ENCODE assay signal across 24 cellular contexts in genomic region chr5:10400411-10400810, GRCh38. TPM values are rescaled to one million over a fixed set of nuclear protein-coding genes. Genes with fewer than 3 reads are reported as not detected.
DNase-seq lines count a peak whose midpoint lies in the region; ATAC-seq, FAIRE-seq and TF ChIP-seq lines count a peak whose summit lies in the region.
"Had no signal": no experiment of that assay in that cellular context is flagged by ENCODE, and none has a peak within 500 bp of the region (broad histone marks: within the 10 kb centered on the region; RNA-seq: fewer than 3 reads in every experiment).

No MANE protein-coding gene starts in this region.

- H3K36me3 ChIP-seq in skeletal muscle tissue (ENCODE audit: control insufficient read depth in 3 of 3, insufficient read depth in 3 of 3, low read length in 3 of 3) (peaks cover 14 to 51% (median 42%) of the 10 kb centered on the region in 3 donors), Peyer's patch (peaks cover 0 to 69% (median 0%) of the 10 kb centered on the region in 3 donors)

- H3K27ac ChIP-seq in coronary artery (peak overlapping the region; percentile 19 to 56), right cardiac atrium (ENCODE audit: low read length) (no peak overlapping the region), skeletal muscle tissue (ENCODE audit: low read depth, low read length) (peak overlapping the region; percentile 70), Peyer's patch (no peak overlapping the region)
- H3K27ac ChIP-seq: epithelial cell of prostate, foreskin keratinocyte, right lobe of liver had no signal

- H3K27me3 ChIP-seq in right cardiac atrium (ENCODE audit: control insufficient read depth, insufficient read depth): no peaks in the 10 kb centered on the region
- H3K27me3 ChIP-seq in skeletal muscle tissue (ENCODE audit: control insufficient read depth in 3 of 3, insufficient read depth in 3 of 3, low read length in 3 of 3): no peaks in the 10 kb centered on the region
- H3K27me3 ChIP-seq in Peyer's patch: no peaks in the 10 kb centered on the region
- H3K27me3 ChIP-seq: foreskin keratinocyte, right lobe of liver had no signal

- H3K4me3 ChIP-seq in coronary artery (no peak overlapping the region), right cardiac atrium (ENCODE audit: low read length) (no peak overlapping the region), skeletal muscle tissue (ENCODE audit: low read length in 3 of 3) (no peak overlapping the region), Peyer's patch (no peak overlapping the region)
- H3K4me3 ChIP-seq: right lobe of liver had no signal

- no peak for TF ChIP-seq CTCF in coronary artery (IDR thresholded peaks at IDR 0.05)
- no peak for TF ChIP-seq CTCF in Peyer's patch (IDR thresholded peaks at IDR 0.05)

- peaks cover 2% of the 10 kb centered on the region for H3K9me3 ChIP-seq in right cardiac atrium (ENCODE audit: control insufficient read depth, low read length)
- no peaks in the 10 kb centered on the region for H3K9me3 ChIP-seq in skeletal muscle tissue (ENCODE audit: control insufficient read depth in 3 of 3, low read length in 3 of 3)
- H3K9me3 ChIP-seq in Peyer's patch: no peaks in the 10 kb centered on the region
- H3K9me3 ChIP-seq: right lobe of liver had no signal

- peak; percentile 50 to 57 for ATAC-seq in right cardiac atrium
- ATAC-seq in GM21528 (IDR thresholded peaks at IDR 0.05; ENCODE audit: low FRiP score, unreplicated experiment): no peak
- no peak for ATAC-seq in GM18517 (IDR thresholded peaks at IDR 0.05; ENCODE audit: unreplicated experiment)
- ATAC-seq in HG02678 (IDR thresholded peaks at IDR 0.05; ENCODE audit: unreplicated experiment): no peak
- ATAC-seq: foreskin keratinocyte; right lobe of liver; stimulated activated naive CD8-positive, alpha-beta T cell treated with anti-CD3 and anti-CD28 coated beads, Interleukin-15, Interleukin-2, amounts not matched to agents 100 U/mL and 50 U/mL, for 24 hours had no signal

- intact Hi-C loops in right cardiac atrium (cut with DNase I): no loop called here

- no peak for TF ChIP-seq POLR2A in H54 (IDR thresholded peaks at IDR 0.05; ENCODE audit: low read depth, low read length)
- TF ChIP-seq POLR2A in Peyer's patch (IDR thresholded peaks at IDR 0.05): no peak

- 88% methylated on average over 2 of the region's 2 CpGs for WGBS in right cardiac atrium

- DNase-seq in H54 (ENCODE audit: insufficient read length, low spot score) (no peak), coronary artery (ENCODE audit: low spot score) (no peak), right cardiac atrium (no peak), Peyer's patch (no peak)
- DNase-seq: activated CD4-positive, alpha-beta T cell treated with anti-CD3 and anti-CD28 coated beads, Interleukin-2, amount 50 U/mL, for 1 hour; activated naive CD4-positive, alpha-beta T cell treated with Interleukin-2 at 50 U/mL for 16 hours; dermis blood vessel endothelial cell; foreskin keratinocyte; NCI-H1105 treated with DMSO at 0.1 percent for 48 hours; NCI-H2107; NCI-H526 treated with DMSO at 0.1 percent for 48 hours; right lobe of liver; SHP77 treated with DMSO at 0.1 percent for 48 hours; stimulated activated CD4-positive, alpha-beta T cell treated with anti-CD3 and anti-CD28 coated beads, Interleukin-1b, Interleukin-23, amount 100 ng/mL, for 48 hours; stimulated activated naive CD8-positive, alpha-beta T cell treated with anti-CD3 and anti-CD28 coated beads, Interleukin-15, Interleukin-2, amounts not matched to agents 100 U/mL and 50 U/mL, for 24 hours; T-helper 1 cell had no signal

- H3K4me1 ChIP-seq in right cardiac atrium (ENCODE audit: control insufficient read depth, insufficient read depth, low read length) (no peaks in the 10 kb centered on the region), skeletal muscle tissue (ENCODE audit: control insufficient read depth in 3 of 3, insufficient read depth in 3 of 3, low read length in 3 of 3) (peaks cover 14 to 21% (median 19%) of the 10 kb centered on the region in 3 donors), Peyer's patch (no peaks in the 10 kb centered on the region)
- H3K4me1 ChIP-seq: foreskin keratinocyte, right lobe of liver had no signal

- no peak overlapping the region for H3K9ac ChIP-seq in skeletal muscle tissue (ENCODE audit: low read depth in 1 of 3, low read length in 3 of 3)

- peak; percentile 11 for FAIRE-seq in H54 (lab: Jason Lieb, UNC)
- FAIRE-seq: GM19239, H1 had no signal

RNA-seq across cellular contexts. Expression of gene ROPN1L, which starts 41.3 kb away (rescaled TPM):
- total RNA-seq in right cardiac atrium (1 to 10 TPM in 2 of 4 donors, under 1 TPM in 2; 0.78 to 1.5 (median 1.1) TPM), skeletal muscle tissue (not detected), Peyer's patch (1 to 10 TPM in 1 of 4 donors, not detected in 3; 1.7 TPM)
- 0.93 TPM for polyA plus RNA-seq in right cardiac atrium
- total RNA-seq: G401 had no signal

RNA-seq across cellular contexts. Expression of gene MARCHF6, which starts 46.9 kb away (rescaled TPM):
- total RNA-seq in right cardiac atrium (100 to 1,000 TPM; 168 to 186 (median 183) TPM), skeletal muscle tissue (110 TPM), Peyer's patch (100 to 1,000 TPM in 3 of 4 donors, 10 to 100 TPM in 1; 88.3 to 228 (median 174) TPM)
- polyA plus RNA-seq in right cardiac atrium: 75.7 TPM

Comparison
In these comparisons a context has a peak if more than half of its experiments do, and no peak if none do; other contexts are left out.
1. H3K27ac ChIP-seq: peak in coronary artery (2 of 2) and skeletal muscle tissue (single experiment); none in right cardiac atrium (single experiment) and Peyer's patch (0 of 4).
2. ATAC-seq: peak in right cardiac atrium (2 of 2); none in GM21528 (single experiment), GM18517 (single experiment) and HG02678 (single experiment).